In the genomic region with DNA sequence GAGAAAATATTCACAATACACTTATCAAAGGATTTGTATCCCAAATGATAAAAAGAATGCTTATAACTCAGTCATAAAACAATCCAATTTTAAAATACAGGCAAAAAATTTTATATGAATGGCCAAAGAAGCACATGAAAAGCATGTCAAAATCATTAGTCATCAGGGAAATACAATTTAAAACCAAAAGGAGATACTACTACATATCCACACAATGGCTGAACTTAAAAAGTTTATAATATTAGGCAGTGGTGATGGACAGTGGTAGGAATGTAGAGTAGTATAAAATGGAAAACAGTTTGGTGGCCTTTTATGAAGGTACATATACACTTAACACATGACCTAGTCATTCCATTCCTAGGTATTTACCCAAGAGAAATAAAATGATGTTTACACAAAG, we compare ENCODE assay signal across 21 cellular contexts. TPM values are rescaled to one million over a fixed set of nuclear protein-coding genes. Genes with fewer than 3 reads are reported as not detected.
DNase-seq lines count a peak whose midpoint lies in the region; ATAC-seq, FAIRE-seq and TF ChIP-seq lines count a peak whose summit lies in the region.
"Had no signal": no experiment of that assay in that cellular context is flagged by ENCODE, and none has a peak within 500 bp of the region (broad histone marks: within the 10 kb centered on the region; RNA-seq: fewer than 3 reads in every experiment).

No MANE protein-coding gene starts in this region.

- ATAC-seq in foreskin keratinocyte (peak; percentile 19), upper lobe of left lung (ENCODE audit: low FRiP score in 2 of 2) (no peak)
- ATAC-seq: pancreas, upper lobe of right lung had no signal

- no peak for TF ChIP-seq POLR2A in upper lobe of left lung (IDR thresholded peaks at IDR 0.05)

- peaks cover 7% of the 10 kb centered on the region for H4K20me1 ChIP-seq in astrocyte (ENCODE audit: insufficient read depth, low read length)

- H3K4me2 ChIP-seq in astrocyte (ENCODE audit: low read length), result peak overlapping the region; percentile 83

- H3K27me3 ChIP-seq in ACC112 (ENCODE audit: insufficient read depth, low read length), result no peaks in the 10 kb centered on the region
- H3K27me3 ChIP-seq in astrocyte (ENCODE audit: insufficient read depth, low read length), result no peaks in the 10 kb centered on the region
- H3K27me3 ChIP-seq in foreskin keratinocyte, result no peaks in the 10 kb centered on the region
- H3K27me3 ChIP-seq in upper lobe of left lung, result no peaks in the 10 kb centered on the region
- H3K27me3 ChIP-seq: ascending aorta, pancreas, sigmoid colon, stomach, upper lobe of right lung had no signal

- H3K27me3 Mint-ChIP-seq in HFFc6 (ENCODE audit: insufficient read depth) (no peaks in the 10 kb centered on the region), astrocyte (ENCODE audit: low read depth, unreplicated experiment) (no peaks in the 10 kb centered on the region)
- H3K27me3 Mint-ChIP-seq: activated CD4-positive, alpha-beta T cell treated with anti-CD3 and anti-CD28 coated beads, Interleukin-2, amount 10 ng/mL, durations not matched to agents 24 days and 14 days; naive B cell had no signal

- peak overlapping the region; percentile 80 for H3K9ac ChIP-seq in astrocyte (ENCODE audit: low read length)

- H3K79me2 ChIP-seq in ACC112 (ENCODE audit: control insufficient read depth, insufficient read depth, low read length, unreplicated experiment) (peaks cover 93% of the 10 kb centered on the region), astrocyte (ENCODE audit: insufficient read depth, low read length) (peaks cover 91% of the 10 kb centered on the region)

- H3K27ac ChIP-seq in ACC112 (ENCODE audit: low read depth, low read length) (peak overlapping the region; percentile 85), astrocyte (ENCODE audit: low read depth, low read length) (peak overlapping the region; percentile 91), foreskin keratinocyte (no peak overlapping the region), upper lobe of left lung (peak overlapping the region in 1 of 4 donors; percentile 29)
- H3K27ac ChIP-seq: coronary artery, sigmoid colon, upper lobe of right lung had no signal

- peak overlapping the region; percentile 83; the same call in 1 of the 2 replicates for H3K4me3 Mint-ChIP-seq in HFFc6
- H3K4me3 Mint-ChIP-seq in astrocyte (ENCODE audit: unreplicated experiment), result no peak overlapping the region
- H3K4me3 Mint-ChIP-seq: activated CD4-positive, alpha-beta T cell treated with anti-CD3 and anti-CD28 coated beads, Interleukin-2, amount 10 ng/mL, durations not matched to agents 24 days and 14 days had no signal

- H3K4me1 ChIP-seq in ACC112 (ENCODE audit: control insufficient read depth, insufficient read depth, low read length, unreplicated experiment) (peaks cover 43% of the 10 kb centered on the region), astrocyte (ENCODE audit: insufficient read depth, low read length) (peaks cover 26% of the 10 kb centered on the region), foreskin keratinocyte (peaks cover 25% of the 10 kb centered on the region), upper lobe of left lung (peaks cover 0 to 7% (median 0%) of the 10 kb centered on the region in 4 donors)
- H3K4me1 ChIP-seq: upper lobe of right lung had no signal

- peak overlapping the region; percentile 63; the same call in 1 of the 2 replicates for H3K4me3 ChIP-seq in ACC112 (ENCODE audit: low read depth, low read length)
- H3K4me3 ChIP-seq in astrocyte (ENCODE audit: insufficient read depth, low read depth, low read length), result no peak overlapping the region
- H3K4me3 ChIP-seq in upper lobe of left lung, result no peak overlapping the region
- H3K4me3 ChIP-seq: coronary artery, lung, pancreas, sigmoid colon, stomach, upper lobe of right lung had no signal

- no peaks in the 10 kb centered on the region for H3K36me3 ChIP-seq in ACC112 (ENCODE audit: insufficient read depth, low read length)
- H3K36me3 ChIP-seq in astrocyte (ENCODE audit: insufficient read depth, low read length), result peaks cover 5% of the 10 kb centered on the region
- peaks cover 0 to 5% (median 2%) of the 10 kb centered on the region in 4 donors for H3K36me3 ChIP-seq in upper lobe of left lung
- H3K36me3 ChIP-seq: ascending aorta, pancreas, sigmoid colon, upper lobe of right lung had no signal

- H3K27ac Mint-ChIP-seq in HFFc6 (peak overlapping the region; percentile 86), astrocyte (ENCODE audit: unreplicated experiment) (peak overlapping the region; percentile 91)

- H3K9me3 ChIP-seq in astrocyte (ENCODE audit: insufficient read depth, low read depth, low read length), result no peaks in the 10 kb centered on the region
- H3K9me3 ChIP-seq in upper lobe of left lung, result no peaks in the 10 kb centered on the region
- H3K9me3 ChIP-seq: ascending aorta, pancreas, sigmoid colon, stomach, upper lobe of right lung had no signal

- H2AFZ ChIP-seq in ACC112 (ENCODE audit: low read length, unreplicated experiment), result no peak overlapping the region
- H2AFZ ChIP-seq in astrocyte (ENCODE audit: low read depth, low read length), result no peak overlapping the region

- no peak for DNase-seq in HFFc6
- peak; percentile 49 for DNase-seq in astrocyte (ENCODE audit: low read depth)
- DNase-seq in foreskin keratinocyte, result peak in 1 of 2 donors; percentile 47
- no peak for DNase-seq in activated CD4-positive, alpha-beta T cell treated with anti-CD3 and anti-CD28 coated beads, Interleukin-2, amount 50 U/mL, for 4 hours
- DNase-seq in hypothalamus (lab: John Stamatoyannopoulos, UW), result no peak
- no peak for DNase-seq in upper lobe of left lung
- no peak for DNase-seq in NCI-H128 (lab: John Stamatoyannopoulos, UW; ENCODE audit: unreplicated experiment)
- DNase-seq: activated CD4-positive, alpha-beta T cell treated with anti-CD3 and anti-CD28 coated beads, Interleukin-2, amount 10 ng/mL, durations not matched to agents 24 days and 14 days; activated CD8-positive, alpha-beta memory T cell treated with anti-CD3 and anti-CD28 coated beads, Interleukin-2, amount 50 U/mL, for 4 hours; naive B cell; NCI-H1105 treated with DMSO at 0.1 percent for 48 hours; NCI-H774; pancreas; sigmoid colon; stomach; upper lobe of right lung had no signal

- H3K4me1 Mint-ChIP-seq in HFFc6 (ENCODE audit: low read depth), result peaks cover 88% of the 10 kb centered on the region
- H3K4me1 Mint-ChIP-seq in astrocyte (ENCODE audit: low read depth, unreplicated experiment), result peaks cover 40% of the 10 kb centered on the region

- no peak for FAIRE-seq in astrocyte (lab: Jason Lieb, UNC)
- FAIRE-seq: GM19239, pancreas had no signal

- TF ChIP-seq EP300 in upper lobe of left lung (IDR thresholded peaks at IDR 0.05), result no peak

- H3K36me3 Mint-ChIP-seq in HFFc6 (ENCODE audit: low read depth), result peaks cover 6% of the 10 kb centered on the region; the same call in 1 of the 2 replicates
- no peaks in the 10 kb centered on the region for H3K36me3 Mint-ChIP-seq in astrocyte (ENCODE audit: low read depth, unreplicated experiment)

- H3K9me3 Mint-ChIP-seq in HFFc6 (no peaks in the 10 kb centered on the region), astrocyte (ENCODE audit: unreplicated experiment) (no peaks in the 10 kb centered on the region)

- TF ChIP-seq CTCF in HFFc6 (IDR thresholded peaks at IDR 0.05), result no peak
- no peak for TF ChIP-seq CTCF in astrocyte (IDR thresholded peaks at IDR 0.05; ENCODE audit: insufficient read depth, low read depth, low read length)
- no peak for TF ChIP-seq CTCF in foreskin keratinocyte (conservative IDR thresholded peaks at IDR 0.05)
- TF ChIP-seq CTCF in upper lobe of left lung (IDR thresholded peaks at IDR 0.05), result no peak

RNA-seq across cellular contexts. Expression of gene CMC2, which starts 12.2 kb away (rescaled TPM):
- total RNA-seq in HFFc6 (2021; fragmentation: NEBNext Ultra II Directional; extraction: Animal tissue kit (Norgen Biotek cat#: 25700)), result 10 to 100 TPM; 64.7 to 82.7 (median 74.8) TPM
- 52.8 and 54.2 TPM in 2 replicates for total RNA-seq in astrocyte
- total RNA-seq in foreskin keratinocyte, result 59.6 and 73.0 TPM in 2 replicates
- polyA plus RNA-seq in foreskin keratinocyte, result 101 and 113 TPM in 2 replicates
- 10 to 100 TPM in 5 of 6 donors, 1 to 10 TPM in 1; 9.8 to 51.7 (median 33.9) TPM for total RNA-seq in upper lobe of left lung

RNA-seq across cellular contexts. Expression of gene CENPN, which starts 12.6 kb away (rescaled TPM):
- 10 to 100 TPM; 32.3 to 52.3 (median 50.8) TPM for total RNA-seq in HFFc6 (2021; fragmentation: NEBNext Ultra II Directional; extraction: Animal tissue kit (Norgen Biotek cat#: 25700))
- 12.6 and 16.4 TPM in 2 replicates for total RNA-seq in astrocyte
- 44.8 and 49.2 TPM in 2 replicates for total RNA-seq in foreskin keratinocyte
- 22.1 and 30.7 TPM in 2 replicates for polyA plus RNA-seq in foreskin keratinocyte
- total RNA-seq in upper lobe of left lung, result 10 to 100 TPM in 1 of 6 donors, 1 to 10 TPM in 5; 3.1 to 10.9 (median 7.1) TPM
- total RNA-seq: ascending aorta had no signal

RNA-seq across cellular contexts. Expression of gene ATMIN, which starts 41.2 kb away (rescaled TPM):
- total RNA-seq in HFFc6 (2021; fragmentation: NEBNext Ultra II Directional; extraction: Animal tissue kit (Norgen Biotek cat#: 25700)), result 10 to 100 TPM; 24.3 to 35.6 (median 29.7) TPM
- 32.6 and 40.0 TPM in 2 replicates for total RNA-seq in astrocyte
- total RNA-seq in foreskin keratinocyte, result 30.0 and 32.5 TPM in 2 replicates
- 14.3 and 15.9 TPM in 2 replicates for polyA plus RNA-seq in foreskin keratinocyte
- total RNA-seq in upper lobe of left lung, result 10 to 100 TPM in 5 of 6 donors, 1 to 10 TPM in 1; 8.9 to 30.7 (median 23.4) TPM
